In the genomic region with DNA sequence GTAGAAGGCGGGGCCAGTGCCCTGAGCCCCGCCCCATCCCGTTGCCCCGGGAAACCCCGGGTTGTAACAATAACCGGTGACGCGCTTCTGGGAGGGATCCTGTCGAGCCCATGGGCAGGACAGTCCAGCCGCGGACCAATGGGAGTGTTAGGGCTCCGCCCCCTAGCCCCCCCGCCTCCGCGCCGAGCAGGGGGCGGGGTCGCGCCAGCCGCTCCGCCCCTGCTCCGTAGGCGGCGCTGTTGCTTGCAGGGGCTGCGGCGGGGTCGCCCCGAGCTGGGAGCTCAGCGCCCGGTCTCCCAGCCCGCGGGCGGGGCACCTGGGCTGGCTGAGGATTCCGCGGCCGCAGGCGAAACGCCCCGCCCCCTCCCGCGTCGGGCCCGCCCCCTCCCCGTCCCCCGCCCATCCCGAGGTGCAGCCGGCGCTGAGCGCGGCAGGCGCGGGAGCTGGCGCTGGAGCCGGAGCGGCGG, we compare ENCODE assay signal across 8 cellular contexts. TPM values are rescaled to one million over a fixed set of nuclear protein-coding genes. Genes with fewer than 3 reads are reported as not detected.
DNase-seq lines count a peak whose midpoint lies in the region; ATAC-seq lines count a peak whose summit lies in the region.

FOXO6 (plus strand) TSS at position 407 of the 467 bp plus-strand sequence.

- peak; percentile 87 for ATAC-seq in GM21576 (IDR thresholded peaks at IDR 0.05; ENCODE audit: unreplicated experiment)

- H3K36me3 Mint-ChIP-seq in IgD-negative memory B cell = no peaks in the 10 kb centered on the region
- H3K36me3 Mint-ChIP-seq in activated T-cell treated with anti-CD3 and anti-CD28 coated beads, Interleukin-2, amount 50 U/mL, for 24 hours (ENCODE audit: low read depth) = no peaks in the 10 kb centered on the region

- DNase-seq in D341Med (ENCODE audit: low spot score) (peak; percentile 95), OCI-M2 (lab: John Stamatoyannopoulos, UW; ENCODE audit: unreplicated experiment) (peak; percentile 80)
- peak; percentile 91 for DNase-seq in activated T-cell treated with anti-CD3 and anti-CD28 coated beads, Interleukin-2, amount 50 U/mL, for 24 hours
- DNase-seq in stimulated activated CD8-positive, alpha-beta memory T cell treated with anti-CD3 and anti-CD28 coated beads, Interleukin-4, amount 100 ng/mL, for 4 hours (ENCODE audit: low read depth in 2 of 2, low spot score in 1 of 2) = peak; percentile 84 to 87

- H3K9ac ChIP-seq in mucosa of rectum (ENCODE audit: low read depth in 1 of 2, low read length in 2 of 2) = peak within 1 kb of the TSS; percentile 23 to 26

- peak within 1 kb of the TSS; percentile 73 to 91 (median 83) for H3K4me3 Mint-ChIP-seq in IgD-negative memory B cell
- peak within 1 kb of the TSS; percentile 61 for H3K4me3 Mint-ChIP-seq in activated T-cell treated with anti-CD3 and anti-CD28 coated beads, Interleukin-2, amount 50 U/mL, for 24 hours

- no peaks in the 10 kb centered on the region for H3K9me3 Mint-ChIP-seq in IgD-negative memory B cell
- H3K9me3 Mint-ChIP-seq in activated T-cell treated with anti-CD3 and anti-CD28 coated beads, Interleukin-2, amount 50 U/mL, for 24 hours = no peaks in the 10 kb centered on the region

- H3K27ac Mint-ChIP-seq in IgD-negative memory B cell = peak within 1 kb of the TSS; percentile 66 to 87 (median 78)
- no peak within 1 kb of the TSS for H3K27ac Mint-ChIP-seq in activated T-cell treated with anti-CD3 and anti-CD28 coated beads, Interleukin-2, amount 50 U/mL, for 24 hours

- peak within 1 kb of the TSS; percentile 58 to 60 for H3K4me3 ChIP-seq in esophagus (ENCODE audit: low read depth in 1 of 2, low read length in 2 of 2)
- H3K4me3 ChIP-seq in mucosa of rectum (ENCODE audit: low read length in 2 of 2) = peak within 1 kb of the TSS; percentile 53 to 69

- H3K4me1 Mint-ChIP-seq in IgD-negative memory B cell = peaks cover 0 to 4% (median 4%) of the 10 kb centered on the region in 3 donors
- peaks cover 19% of the 10 kb centered on the region for H3K4me1 Mint-ChIP-seq in activated T-cell treated with anti-CD3 and anti-CD28 coated beads, Interleukin-2, amount 50 U/mL, for 24 hours (ENCODE audit: low read depth)

- H3K9me3 ChIP-seq in esophagus (ENCODE audit: control insufficient read depth in 2 of 2, insufficient read depth in 1 of 2, low read depth in 1 of 2, low read length in 1 of 2) (no peaks in the 10 kb centered on the region), mucosa of rectum (ENCODE audit: control insufficient read depth in 2 of 2, low read length in 2 of 2) (no peaks in the 10 kb centered on the region)

- H3K27me3 Mint-ChIP-seq in IgD-negative memory B cell = peaks cover 30% of the 10 kb centered on the region
- peaks cover 42% of the 10 kb centered on the region for H3K27me3 Mint-ChIP-seq in activated T-cell treated with anti-CD3 and anti-CD28 coated beads, Interleukin-2, amount 50 U/mL, for 24 hours

- 0 to 1% methylated on average over 25 to 56 of the region's 56 CpGs for whole genome bisulfite sequencing in esophagus, 2 donors

- H3K27ac ChIP-seq in esophagus (ENCODE audit: low read depth in 2 of 2, low read length in 1 of 2) (peak within 1 kb of the TSS in 1 of 2 donors; percentile 34), mucosa of rectum (ENCODE audit: low read depth in 2 of 2, low read length in 2 of 2) (peak within 1 kb of the TSS; percentile 50)

- no peaks in the 10 kb centered on the region for H3K27me3 ChIP-seq in esophagus (ENCODE audit: control insufficient read depth in 1 of 2, insufficient read depth in 2 of 2, low read length in 2 of 2)
- peaks cover 8 to 10% of the 10 kb centered on the region in 2 donors for H3K27me3 ChIP-seq in mucosa of rectum (ENCODE audit: control insufficient read depth in 2 of 2, insufficient read depth in 2 of 2, low read length in 2 of 2)

- H3K36me3 ChIP-seq in esophagus (ENCODE audit: control insufficient read depth in 2 of 2, insufficient read depth in 2 of 2, low read length in 1 of 2) = no peaks in the 10 kb centered on the region
- H3K36me3 ChIP-seq in mucosa of rectum (ENCODE audit: control insufficient read depth in 2 of 2, insufficient read depth in 2 of 2, low read length in 2 of 2) = no peaks in the 10 kb centered on the region

- H3K4me1 ChIP-seq in esophagus (ENCODE audit: control insufficient read depth in 2 of 2, insufficient read depth in 2 of 2, low read length in 1 of 2) (peaks cover 8 to 18% of the 10 kb centered on the region in 2 donors), mucosa of rectum (ENCODE audit: control insufficient read depth in 2 of 2, insufficient read depth in 2 of 2, low read length in 2 of 2) (peaks cover 30 to 36% of the 10 kb centered on the region in 2 donors)

RNA-seq across cellular contexts. Expression of gene FOXO6, which starts in this region (rescaled TPM):
- not detected for polyA plus RNA-seq in IgD-negative memory B cell
- under 1 TPM; 0.15 to 0.28 TPM for polyA plus RNA-seq in esophagus
